Comparison of ENCODE assay signal across 14 cellular contexts in the genomic region with DNA sequence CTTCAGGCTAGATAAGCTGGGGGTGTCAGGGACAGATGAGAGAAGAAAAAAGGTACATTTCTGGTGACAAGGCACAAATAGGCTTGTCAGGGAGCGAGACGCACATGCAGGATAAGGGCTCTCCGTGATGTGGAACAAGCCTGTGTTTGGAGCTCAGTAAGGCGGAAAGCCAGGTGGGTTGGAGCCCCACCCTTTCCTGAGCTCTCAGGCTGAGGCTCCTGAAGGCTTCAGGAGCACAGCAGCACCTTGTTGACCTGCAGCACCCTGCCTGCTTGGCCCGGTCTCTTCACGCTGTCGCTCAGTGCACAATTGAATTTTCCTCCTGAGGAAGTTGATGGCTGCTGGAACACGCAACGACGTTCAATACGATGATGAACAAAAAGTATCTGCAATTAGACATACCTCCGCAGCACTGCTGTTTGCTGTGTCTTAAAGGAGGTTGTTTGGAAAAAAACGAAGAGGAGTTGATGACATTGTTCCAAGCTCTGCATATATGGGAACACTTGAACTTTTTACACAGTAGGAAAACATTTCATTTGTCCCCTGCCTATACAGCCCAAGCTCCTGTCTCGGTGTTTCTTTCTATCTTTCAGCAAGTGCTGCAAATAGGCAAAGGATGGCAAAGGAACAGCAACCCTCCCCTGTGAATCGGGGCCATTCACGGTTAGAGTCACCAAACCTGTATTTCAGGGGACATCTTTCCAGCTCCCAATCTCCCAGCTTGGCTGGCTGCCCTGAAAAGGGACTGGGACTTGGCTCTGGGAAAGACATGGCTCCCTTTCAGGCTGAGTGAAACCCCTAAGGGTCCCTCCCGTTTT. TPM values are rescaled to one million over a fixed set of nuclear protein-coding genes. Genes with fewer than 3 reads are reported as not detected.
A peak's percentile ranks its signal among the peaks of the same experiment; 100 is the strongest.
DNase-seq lines count a peak whose midpoint lies in the region; TF ChIP-seq lines count a peak whose summit lies in the region.
"Had no signal": no experiment of that assay in that cellular context is flagged by ENCODE, and none has a peak within 500 bp of the region (broad histone marks: within the 10 kb centered on the region; RNA-seq: fewer than 3 reads in every experiment).

No MANE protein-coding gene starts in this region.

- intact Hi-C loops in Calu3 (cut with micrococcal nuclease; ENCODE audit: unreplicated experiment), result no loop called here
- intact Hi-C loops in activated naive CD4-positive, alpha-beta T cell treated with anti-CD3 and anti-CD28 coated beads for 36 hours (cut with micrococcal nuclease), result no loop called here

- H4K20me1 ChIP-seq in neural progenitor cell (ENCODE audit: low read depth), result no peaks in the 10 kb centered on the region
- no peaks in the 10 kb centered on the region for H4K20me1 ChIP-seq in MM.1S (ENCODE audit: insufficient read depth, low read length)

- H3K27ac Mint-ChIP-seq in Calu3 (ENCODE audit: unreplicated experiment) (no peak overlapping the region), neural progenitor cell (peak overlapping the region; percentile 50)
- H3K27ac Mint-ChIP-seq in activated naive CD4-positive, alpha-beta T cell treated with anti-CD3 and anti-CD28 coated beads for 36 hours, result no peak overlapping the region
- H3K27ac Mint-ChIP-seq: activated CD4-positive, alpha-beta memory T cell treated with anti-CD3 and anti-CD28 coated beads for 36 hours; activated naive CD4-positive, alpha-beta T cell treated with anti-CD3 and anti-CD28 coated beads, Interleukin-2, amount 10 ng/mL, durations not matched to agents 7 days and 5 days had no signal

- CTCF ChIA-PET in Calu3 (lab: Charles Lee), result interaction anchor here (0.6 kb wide), 1 partner anchor 74 kb away, joined by 3 read pairs; no protein-coding TSS in a partner anchor
- CTCF ChIA-PET in activated naive CD4-positive, alpha-beta T cell treated with anti-CD3 and anti-CD28 coated beads for 36 hours (lab: Charles Lee), result interaction anchor here (1.2 kb wide), 1 partner anchor 34 kb away, joined by 7 read pairs; no protein-coding TSS in a partner anchor

- H2AFZ ChIP-seq in neural progenitor cell (replicated peaks), result peak overlapping the region; percentile 95
- H2AFZ ChIP-seq in MM.1S (ENCODE audit: low read length), result no peak overlapping the region

- BruUV-seq in Calu3 (replicated peaks; lab: Mats Ljungman, UMichigan), result no TSS peak

- DNase-seq in Calu3, result peak; percentile 42
- peak; percentile 49 for DNase-seq in NCI-H1105 treated with DMSO at 0.1 percent for 48 hours (lab: John Stamatoyannopoulos, UW)
- DNase-seq in neural progenitor cell (ENCODE audit: low spot score), result no peak
- DNase-seq in stimulated activated CD4-positive, alpha-beta T cell treated with anti-CD3 and anti-CD28 coated beads, Interleukin-1b, Interleukin-23, amount 100 ng/mL, for 48 hours, result no peak
- no peak for DNase-seq in SKM-1 (lab: John Stamatoyannopoulos, UW; ENCODE audit: unreplicated experiment)
- DNase-seq in activated naive CD4-positive, alpha-beta T cell treated with anti-CD3 and anti-CD28 coated beads for 36 hours, result no peak
- no peak for DNase-seq in MM.1S
- DNase-seq: activated CD4-positive, alpha-beta memory T cell treated with anti-CD3 and anti-CD28 coated beads for 36 hours; activated naive CD4-positive, alpha-beta T cell treated with anti-CD3 and anti-CD28 coated beads, Interleukin-2, amount 10 ng/mL, durations not matched to agents 7 days and 5 days; left ventricle myocardium superior; NK-92 treated with Interleukin-12 subunit alpha and Interleukin-12 subunit beta, amount 100 ng/mL, for 24 hours had no signal

- no peaks in the 10 kb centered on the region for H3K36me3 ChIP-seq in duodenal mucosa (ENCODE audit: control insufficient read depth in 1 of 2, insufficient read depth in 2 of 2, low read length in 2 of 2)
- no peaks in the 10 kb centered on the region for H3K36me3 ChIP-seq in neural progenitor cell
- no peaks in the 10 kb centered on the region for H3K36me3 ChIP-seq in MM.1S (replicated peaks; ENCODE audit: insufficient read depth, low read length)

- H3K79me2 ChIP-seq in neural progenitor cell (ENCODE audit: low read depth) (no peaks in the 10 kb centered on the region), MM.1S (ENCODE audit: low read length) (no peaks in the 10 kb centered on the region)

- H3K27me3 Mint-ChIP-seq in Calu3 (ENCODE audit: unreplicated experiment), result no peaks in the 10 kb centered on the region
- peaks cover 5% of the 10 kb centered on the region for H3K27me3 Mint-ChIP-seq in neural progenitor cell (ENCODE audit: insufficient read depth, low read depth)
- peaks cover 3% of the 10 kb centered on the region for H3K27me3 Mint-ChIP-seq in activated naive CD4-positive, alpha-beta T cell treated with anti-CD3 and anti-CD28 coated beads for 36 hours (ENCODE audit: low read depth)

- H3K27me3 ChIP-seq in duodenal mucosa (ENCODE audit: control insufficient read depth in 1 of 2, insufficient read depth in 2 of 2, low read length in 2 of 2), result no peaks in the 10 kb centered on the region
- no peaks in the 10 kb centered on the region for H3K27me3 ChIP-seq in neural progenitor cell
- no peaks in the 10 kb centered on the region for H3K27me3 ChIP-seq in MM.1S (replicated peaks; ENCODE audit: insufficient read depth, low read length)

- H3K9ac ChIP-seq in duodenal mucosa (ENCODE audit: low read depth in 1 of 2, low read length in 2 of 2) (peak overlapping the region; percentile 73 to 84), neural progenitor cell (no peak overlapping the region), MM.1S (ENCODE audit: low read length) (no peak overlapping the region)
- H3K9ac ChIP-seq: KMS-11 had no signal

- H3F3A ChIP-seq in neural progenitor cell (ENCODE audit: low read depth), result peaks cover 26% of the 10 kb centered on the region
- no peaks in the 10 kb centered on the region for H3F3A ChIP-seq in MM.1S (ENCODE audit: insufficient read depth, low read length)

- H3K4me3 ChIP-seq in duodenal mucosa (ENCODE audit: low read depth in 1 of 2, low read length in 2 of 2) (peak overlapping the region; percentile 62 to 68), neural progenitor cell (no peak overlapping the region), MM.1S (ENCODE audit: low read length) (no peak overlapping the region)
- H3K4me3 ChIP-seq: coronary artery had no signal

- no peak overlapping the region for H3K4me3 Mint-ChIP-seq in Calu3 (ENCODE audit: low read depth, unreplicated experiment)
- no peak overlapping the region for H3K4me3 Mint-ChIP-seq in neural progenitor cell
- H3K4me3 Mint-ChIP-seq in activated naive CD4-positive, alpha-beta T cell treated with anti-CD3 and anti-CD28 coated beads for 36 hours, result no peak overlapping the region
- H3K4me3 Mint-ChIP-seq: activated CD4-positive, alpha-beta memory T cell treated with anti-CD3 and anti-CD28 coated beads for 36 hours; activated naive CD4-positive, alpha-beta T cell treated with anti-CD3 and anti-CD28 coated beads, Interleukin-2, amount 10 ng/mL, durations not matched to agents 7 days and 5 days had no signal

- peaks cover 18 to 36% of the 10 kb centered on the region in 2 donors for H3K4me1 ChIP-seq in duodenal mucosa (ENCODE audit: control insufficient read depth in 1 of 2, insufficient read depth in 2 of 2, low read length in 2 of 2)
- peaks cover 48% of the 10 kb centered on the region for H3K4me1 ChIP-seq in neural progenitor cell
- H3K4me1 ChIP-seq in MM.1S (ENCODE audit: low read length), result no peaks in the 10 kb centered on the region

- H3K36me3 Mint-ChIP-seq in Calu3 (ENCODE audit: insufficient read depth, unreplicated experiment), result no peaks in the 10 kb centered on the region
- H3K36me3 Mint-ChIP-seq in neural progenitor cell, result no peaks in the 10 kb centered on the region
- no peaks in the 10 kb centered on the region for H3K36me3 Mint-ChIP-seq in activated naive CD4-positive, alpha-beta T cell treated with anti-CD3 and anti-CD28 coated beads for 36 hours (ENCODE audit: low read depth)
- H3K36me3 Mint-ChIP-seq: activated CD4-positive, alpha-beta memory T cell treated with anti-CD3 and anti-CD28 coated beads for 36 hours; activated naive CD4-positive, alpha-beta T cell treated with anti-CD3 and anti-CD28 coated beads, Interleukin-2, amount 10 ng/mL, durations not matched to agents 7 days and 5 days had no signal

- no peaks in the 10 kb centered on the region for H3K9me3 ChIP-seq in duodenal mucosa (ENCODE audit: control insufficient read depth in 1 of 2, low read length in 2 of 2)
- no peaks in the 10 kb centered on the region for H3K9me3 ChIP-seq in neural progenitor cell (ENCODE audit: low read depth)
- H3K9me3 ChIP-seq in MM.1S (replicated peaks; ENCODE audit: insufficient read depth, low read length), result no peaks in the 10 kb centered on the region

- H3K9me3 Mint-ChIP-seq in Calu3 (ENCODE audit: low read depth, unreplicated experiment) (no peaks in the 10 kb centered on the region), neural progenitor cell (no peaks in the 10 kb centered on the region)
- no peaks in the 10 kb centered on the region for H3K9me3 Mint-ChIP-seq in activated naive CD4-positive, alpha-beta T cell treated with anti-CD3 and anti-CD28 coated beads for 36 hours
- H3K9me3 Mint-ChIP-seq: activated CD4-positive, alpha-beta memory T cell treated with anti-CD3 and anti-CD28 coated beads for 36 hours; activated naive CD4-positive, alpha-beta T cell treated with anti-CD3 and anti-CD28 coated beads, Interleukin-2, amount 10 ng/mL, durations not matched to agents 7 days and 5 days had no signal

- H3K4me1 Mint-ChIP-seq in Calu3 (ENCODE audit: low read depth, unreplicated experiment) (peaks cover 24% of the 10 kb centered on the region), neural progenitor cell (peaks cover 69% of the 10 kb centered on the region)
- no peaks in the 10 kb centered on the region for H3K4me1 Mint-ChIP-seq in activated naive CD4-positive, alpha-beta T cell treated with anti-CD3 and anti-CD28 coated beads for 36 hours (ENCODE audit: low read depth)
- H3K4me1 Mint-ChIP-seq: activated naive CD4-positive, alpha-beta T cell treated with anti-CD3 and anti-CD28 coated beads, Interleukin-2, amount 10 ng/mL, durations not matched to agents 7 days and 5 days had no signal

- no peaks in the 10 kb centered on the region for H3K9me2 ChIP-seq in MM.1S (replicated peaks; ENCODE audit: insufficient read depth, low read length)

- H3K4me2 ChIP-seq in neural progenitor cell (peak overlapping the region; percentile 62), MM.1S (ENCODE audit: low read depth, low read length) (no peak overlapping the region)
- H3K4me2 ChIP-seq: KMS-11 had no signal

- H3K27ac ChIP-seq in duodenal mucosa (ENCODE audit: low read depth, low read length) (no peak overlapping the region), neural progenitor cell (no peak overlapping the region), MM.1S (ENCODE audit: low read length) (no peak overlapping the region)
- H3K27ac ChIP-seq: coronary artery, KMS-11 had no signal

- TF ChIP-seq CTCF in Calu3 (IDR thresholded peaks at IDR 0.05; ENCODE audit: unreplicated experiment) (no peak), neural progenitor cell (IDR thresholded peaks at IDR 0.05) (no peak), MM.1S (IDR thresholded peaks at IDR 0.05; ENCODE audit: low read length) (no peak)

RNA-seq across cellular contexts. Expression of gene SERP2, which starts 29.5 kb away (rescaled TPM):
- total RNA-seq in Calu3 (2022) (not detected in 2 replicates), neural progenitor cell (ENCODE audit: low replicate concordance) (2.5 and 8.1 TPM in 2 replicates)
- under 1 TPM; 0.38 to 0.64 TPM for total RNA-seq in activated naive CD4-positive, alpha-beta T cell treated with anti-CD3 and anti-CD28 coated beads for 36 hours
- total RNA-seq: activated CD4-positive, alpha-beta memory T cell treated with anti-CD3 and anti-CD28 coated beads for 36 hours had no signal

Comparison
In these comparisons a context has a peak if more than half of its experiments do, and no peak if none do; other contexts are left out.
1. DNase-seq: peak in Calu3 (single experiment) and NCI-H1105 treated with DMSO at 0.1 percent for 48 hours (single experiment); none in neural progenitor cell (single experiment), stimulated activated CD4-positive, alpha-beta T cell treated with anti-CD3 and anti-CD28 coated beads, Interleukin-1b, Interleukin-23, amount 100 ng/mL, for 48 hours (single experiment), SKM-1 (single experiment), activated naive CD4-positive, alpha-beta T cell treated with anti-CD3 and anti-CD28 coated beads for 36 hours (single experiment) and MM.1S (single experiment).
2. H3K4me3 ChIP-seq: peak in duodenal mucosa (2 of 2); none in neural progenitor cell (single experiment) and MM.1S (single experiment).
3. H3K9ac ChIP-seq: peak in duodenal mucosa (2 of 2); none in neural progenitor cell (single experiment) and MM.1S (single experiment).